ENCODE assay signal across 28 cellular contexts in the genomic region with DNA sequence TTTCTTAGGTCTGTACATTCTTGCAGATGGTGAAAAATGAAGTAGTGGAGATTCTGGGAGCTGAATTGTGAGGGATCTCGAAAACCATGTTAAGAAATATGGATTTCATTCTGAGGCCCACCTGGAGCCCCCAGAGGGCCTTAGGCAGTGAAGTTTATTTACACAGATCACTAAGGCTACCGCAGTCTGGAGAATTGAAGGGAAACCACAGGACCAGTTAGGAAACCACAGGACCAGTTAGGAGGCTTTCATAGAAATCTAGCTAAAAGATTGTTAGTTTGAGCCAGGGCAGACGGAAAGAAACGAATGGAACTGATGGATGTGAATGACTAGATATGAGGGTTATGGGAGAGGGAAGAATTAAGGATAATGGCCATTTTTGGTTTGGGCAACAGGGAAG. TPM values are rescaled to one million over a fixed set of nuclear protein-coding genes. Genes with fewer than 3 reads are reported as not detected.
DNase-seq lines count a peak whose midpoint lies in the region; TF ChIP-seq lines count a peak whose summit lies in the region.
"Had no signal": no experiment of that assay in that cellular context is flagged by ENCODE, and none has a peak within 500 bp of the region (broad histone marks: within the 10 kb centered on the region; RNA-seq: fewer than 3 reads in every experiment).

No MANE protein-coding gene starts in this region.

- H3K4me1 Mint-ChIP-seq in Caco-2 (ENCODE audit: low read depth, unreplicated experiment), result peaks cover 15% of the 10 kb centered on the region

- no peaks in the 10 kb centered on the region for H3K27me3 Mint-ChIP-seq in Caco-2 (ENCODE audit: insufficient read depth, unreplicated experiment)
- H3K27me3 Mint-ChIP-seq: activated CD4-positive, alpha-beta T cell treated with anti-CD3 and anti-CD28 coated beads for 36 hours had no signal

- intact Hi-C loops in Caco-2 (cut with micrococcal nuclease; ENCODE audit: unreplicated experiment), result loop anchor here (5.0 kb wide), 1 partner anchor 75 kb away; no protein-coding TSS in a partner anchor

- H3K27me3 ChIP-seq in Caco-2 (replicated peaks; ENCODE audit: control insufficient read depth, insufficient read depth, low read length), result no peaks in the 10 kb centered on the region

- TF ChIP-seq CTCF in NB4 (IDR thresholded peaks at IDR 0.05; ENCODE audit: low read depth, low read length) (no peak), Caco-2 (IDR thresholded peaks at IDR 0.05; ENCODE audit: insufficient read depth in 1 of 2, low read depth in 1 of 2, low read length in 1 of 2, severe bottlenecking in 1 of 2, unreplicated experiment in 1 of 2) (no peak)

- peak; percentile 27 for DNase-seq in GDM1 (lab: John Stamatoyannopoulos, UW)
- DNase-seq in Jurkat, Clone E6-1 (ENCODE audit: low read depth, low spot score), result peak; percentile 51
- peak; percentile 52 for DNase-seq in NB4 (ENCODE audit: low read depth)
- peak; percentile 49 for DNase-seq in fibroblast of peridontal ligament (ENCODE audit: extremely low read depth)
- DNase-seq in NCI-H1417 treated with DMSO at 0.1 percent for 48 hours (lab: John Stamatoyannopoulos, UW), result no peak
- no peak for DNase-seq in HPDE6-E6E7 (ENCODE audit: extremely low spot score)
- DNase-seq in Caco-2, result no peak
- DNase-seq: activated CD4-positive, alpha-beta T cell treated with anti-CD3 and anti-CD28 coated beads for 36 hours; activated gamma-delta T cell treated with Interleukin-2 at 50 U/mL for 16 hours; activated naive CD8-positive, alpha-beta T cell treated with anti-CD3 and anti-CD28 coated beads, Interleukin-2, amount 50 U/mL, for 24 hours; activated T-cell treated with anti-CD3 and anti-CD28 coated beads, Interleukin-2, amount 50 U/mL, for 4 hours; caudate nucleus; cortex of kidney; DMS153; effector memory CD4-positive, alpha-beta T cell; HCEC 1CT; mammary epithelial cell; NCI-H1694 treated with DMSO at 0.1 percent for 48 hours; NCI-H510A; occipital lobe; PC-3; psoas muscle; stimulated activated CD4-positive, alpha-beta T cell treated with anti-CD3 and anti-CD28 coated beads, Interleukin-4, amount 100 ng/mL, for 24 hours; tibial artery had no signal

- no peak overlapping the region for H3K4me3 Mint-ChIP-seq in Caco-2 (ENCODE audit: unreplicated experiment)
- H3K4me3 Mint-ChIP-seq: activated CD4-positive, alpha-beta T cell treated with anti-CD3 and anti-CD28 coated beads for 36 hours; activated naive CD8-positive, alpha-beta T cell treated with anti-CD3 and anti-CD28 coated beads, Interleukin-2, amount 50 U/mL, for 24 hours; activated T-cell treated with anti-CD3 and anti-CD28 coated beads, Interleukin-2, amount 50 U/mL, for 4 hours; IgD-negative memory B cell; natural killer cell treated with Interleukin-12 subunit alpha and Interleukin-12 subunit beta and Interleukin-15 and Interleukin-18, amount 100 ng/mL, for 72 hours; T-helper 2 cell treated with Interferon-gamma antibody and Interleukin-4, amounts not matched to agents 5 μg/mL and 100 μg/mL, for 36 hours had no signal

- TF ChIP-seq POLR2A in NB4 (IDR thresholded peaks at IDR 0.05; ENCODE audit: extremely low read depth, insufficient read length), result no peak

- CTCF ChIA-PET in Caco-2 (lab: Charles Lee), result interaction anchor here (1.8 kb wide), 1 partner anchor 10 kb away, joined by 7 read pairs; no protein-coding TSS in a partner anchor

- no peak overlapping the region for H3K4me3 ChIP-seq in Jurkat, Clone E6-1 (ENCODE audit: low read length)
- H3K4me3 ChIP-seq in NB4 (ENCODE audit: low read depth, low read length), result no peak overlapping the region
- no peak overlapping the region for H3K4me3 ChIP-seq in Caco-2 (ENCODE audit: low read depth, low read length)
- H3K4me3 ChIP-seq: mucosa of descending colon, psoas muscle, tibial artery had no signal

- no peak overlapping the region for H3K27ac Mint-ChIP-seq in Caco-2 (ENCODE audit: unreplicated experiment)
- H3K27ac Mint-ChIP-seq: activated CD4-positive, alpha-beta T cell treated with anti-CD3 and anti-CD28 coated beads for 36 hours; activated naive CD8-positive, alpha-beta T cell treated with anti-CD3 and anti-CD28 coated beads, Interleukin-2, amount 50 U/mL, for 24 hours; IgD-negative memory B cell; natural killer cell treated with Interleukin-12 subunit alpha and Interleukin-12 subunit beta and Interleukin-15 and Interleukin-18, amount 100 ng/mL, for 72 hours; T-helper 2 cell treated with Interferon-gamma antibody and Interleukin-4, amounts not matched to agents 5 μg/mL and 100 μg/mL, for 36 hours had no signal

- no peaks in the 10 kb centered on the region for H3K9me3 ChIP-seq in Caco-2
- H3K9me3 ChIP-seq: mucosa of descending colon, psoas muscle, tibial artery had no signal

- POLR2A ChIA-PET in Caco-2 (lab: Charles Lee), result no interaction called here

- no peaks in the 10 kb centered on the region for H3K9me3 Mint-ChIP-seq in Caco-2 (ENCODE audit: unreplicated experiment)
- H3K9me3 Mint-ChIP-seq: activated naive CD8-positive, alpha-beta T cell treated with anti-CD3 and anti-CD28 coated beads, Interleukin-2, amount 50 U/mL, for 24 hours; activated T-cell treated with anti-CD3 and anti-CD28 coated beads, Interleukin-2, amount 50 U/mL, for 4 hours; IgD-negative memory B cell; natural killer cell treated with Interleukin-12 subunit alpha and Interleukin-12 subunit beta and Interleukin-15 and Interleukin-18, amount 100 ng/mL, for 72 hours; T-helper 2 cell treated with Interferon-gamma antibody and Interleukin-4, amounts not matched to agents 5 μg/mL and 100 μg/mL, for 36 hours had no signal

- no peaks in the 10 kb centered on the region for H3K36me3 Mint-ChIP-seq in Caco-2 (ENCODE audit: insufficient read depth, unreplicated experiment)
- H3K36me3 Mint-ChIP-seq: natural killer cell treated with Interleukin-12 subunit alpha and Interleukin-12 subunit beta and Interleukin-15 and Interleukin-18, amount 100 ng/mL, for 72 hours had no signal

- no peaks in the 10 kb centered on the region for H3K36me3 ChIP-seq in Caco-2 (ENCODE audit: control insufficient read depth, insufficient read depth, low read length)
- H3K36me3 ChIP-seq: tibial artery had no signal

- no TSS peak for BruUV-seq in Caco-2 (replicated peaks; lab: Mats Ljungman, UMichigan)

- peaks cover 41% of the 10 kb centered on the region for H3K4me1 ChIP-seq in Caco-2
- H3K4me1 ChIP-seq: psoas muscle had no signal

RNA-seq across cellular contexts. Expression of a gene that starts 7.2 kb away (rescaled TPM):
- polyA plus RNA-seq in Jurkat, Clone E6-1 (2012; ENCODE audit: insufficient read depth, insufficient read length), result 0.74 TPM
- 1.1 and 1.4 TPM in 2 replicates for total RNA-seq in Caco-2 (2022)

RNA-seq across cellular contexts. Expression of a gene that starts 7.5 kb away (rescaled TPM):
- 27.4 TPM for polyA plus RNA-seq in Jurkat, Clone E6-1 (2012; ENCODE audit: insufficient read depth, insufficient read length)
- total RNA-seq in Caco-2 (2022), result 50.0 and 50.5 TPM in 2 replicates

RNA-seq across cellular contexts. Expression of a gene that starts 20.3 kb away (rescaled TPM):
- 81.0 TPM for polyA plus RNA-seq in Jurkat, Clone E6-1 (2012; ENCODE audit: insufficient read depth, insufficient read length)
- 44.1 and 45.8 TPM in 2 replicates for total RNA-seq in Caco-2 (2022)

RNA-seq across cellular contexts. Expression of a gene that starts 23.5 kb away (rescaled TPM):
- polyA plus RNA-seq in Jurkat, Clone E6-1 (2012; ENCODE audit: insufficient read depth, insufficient read length), result 1.4 TPM
- 5.9 and 6.1 TPM in 2 replicates for total RNA-seq in Caco-2 (2022)
- polyA plus RNA-seq: IgD-negative memory B cell had no signal

RNA-seq across cellular contexts. Expression of a gene that starts 54.3 kb away (rescaled TPM):
- 8.9 TPM for polyA plus RNA-seq in Jurkat, Clone E6-1 (2012; ENCODE audit: insufficient read depth, insufficient read length)
- 0.84 and 0.88 TPM in 2 replicates for total RNA-seq in Caco-2 (2022)
- total RNA-seq: natural killer cell treated with Interleukin-12 subunit alpha and Interleukin-12 subunit beta and Interleukin-15 and Interleukin-18, amount 100 ng/mL, for 72 hours had no signal

Comparison
In these comparisons a context has a peak if more than half of its experiments do, and no peak if none do; other contexts are left out.
1. DNase-seq: peak in GDM1 (single experiment), Jurkat, Clone E6-1 (single experiment), NB4 (single experiment) and fibroblast of peridontal ligament (single experiment); none in NCI-H1417 treated with DMSO at 0.1 percent for 48 hours (single experiment), HPDE6-E6E7 (single experiment) and Caco-2 (0 of 2).